In genomic region chr11:126426820-126427749, GRCh38 we compare ENCODE assay signal across 10 cellular contexts.
DNase-seq lines count a peak whose midpoint lies in the region; ATAC-seq and TF ChIP-seq lines count a peak whose summit lies in the region.
"Had no signal": no experiment of that assay in that cellular context is flagged by ENCODE, and none has a peak within 500 bp of the region (broad histone marks: within the 10 kb centered on the region; RNA-seq: fewer than 3 reads in every experiment).

No MANE protein-coding gene starts in this region.

- no peaks in the 10 kb centered on the region for H3K27me3 ChIP-seq in transverse colon

- intact Hi-C loops in transverse colon (cut with DNase I; ENCODE audit: low total_unique reads) = no loop called here

- no peaks in the 10 kb centered on the region for H3K36me3 Mint-ChIP-seq in activated T-cell treated with anti-CD3 and anti-CD28 coated beads, Interleukin-2, amount 50 U/mL, for 4 hours (ENCODE audit: insufficient read depth)

- no peak overlapping the region for H3K4me3 ChIP-seq in transverse colon

- no peak for TF ChIP-seq EP300 in transverse colon (IDR thresholded peaks at IDR 0.05; ENCODE audit: low read depth)

- DNase-seq in NCI-H2029 (lab: John Stamatoyannopoulos, UW) (peak; percentile 19), NCI-H2029 treated with DMSO at 0.1 percent for 48 hours (lab: John Stamatoyannopoulos, UW) (no peak), glomerular visceral epithelial cell (ENCODE audit: extremely low spot score) (peak; percentile 49), transverse colon (no peak), NCI-H69 (lab: John Stamatoyannopoulos, UW) (no peak)
- DNase-seq in activated T-cell treated with anti-CD3 and anti-CD28 coated beads, Interleukin-2, amount 50 U/mL, for 4 hours = no peak
- DNase-seq in stimulated activated CD4-positive, alpha-beta T cell treated with anti-CD3 and anti-CD28 coated beads, Interleukin-4, amount 100 ng/mL, for 4 hours = no peak
- DNase-seq: midbrain had no signal

- H3K27ac ChIP-seq in transverse colon = peak overlapping the region; percentile 2 to 28 (median 11)
- H3K27ac ChIP-seq: 22Rv1 had no signal

- H3K36me3 ChIP-seq in transverse colon = no peaks in the 10 kb centered on the region

- no peaks in the 10 kb centered on the region for H3K4me1 Mint-ChIP-seq in activated T-cell treated with anti-CD3 and anti-CD28 coated beads, Interleukin-2, amount 50 U/mL, for 4 hours (ENCODE audit: low read depth)

- 69 to 87% methylated on average over 6 to 14 of the region's 14 CpGs for WGBS in transverse colon (ENCODE audit: low coverage in 1 of 2), 2 donors

- no peaks in the 10 kb centered on the region for H3K9me3 ChIP-seq in transverse colon

- H3K9me3 Mint-ChIP-seq in activated T-cell treated with anti-CD3 and anti-CD28 coated beads, Interleukin-2, amount 50 U/mL, for 4 hours = no peaks in the 10 kb centered on the region

- TF ChIP-seq CTCF in transverse colon (IDR thresholded peaks at IDR 0.05) = no peak

- in situ Hi-C loops in transverse colon (cut with MboI; ENCODE audit: low pct_ligation_motif_present in 1 of 4, low pct_unique_long_range_greater_than_20kb in 1 of 4, low sequenced_read_pairs in 3 of 4) = loop anchor here in 2 of 4 donors (25.0 kb wide), 1 partner anchor 560 kb away; no protein-coding TSS in a partner anchor

- no peak overlapping the region for H3K4me3 Mint-ChIP-seq in activated T-cell treated with anti-CD3 and anti-CD28 coated beads, Interleukin-2, amount 50 U/mL, for 4 hours

- no peaks in the 10 kb centered on the region for H3K27me3 Mint-ChIP-seq in activated T-cell treated with anti-CD3 and anti-CD28 coated beads, Interleukin-2, amount 50 U/mL, for 4 hours (ENCODE audit: low read depth)

- ATAC-seq in HG03432 (IDR thresholded peaks at IDR 0.05; ENCODE audit: unreplicated experiment) = peak; percentile 87
- ATAC-seq in activated T-cell treated with anti-CD3 and anti-CD28 coated beads, Interleukin-2, amount 50 U/mL, for 4 hours = no peak

- TF ChIP-seq POLR2A in transverse colon (IDR thresholded peaks at IDR 0.05) = no peak

- peaks cover 17 to 56% (median 28%) of the 10 kb centered on the region in 4 donors for H3K4me1 ChIP-seq in transverse colon

Comparison
In these comparisons a context has a peak if more than half of its experiments do, and no peak if none do; other contexts are left out.
1. DNase-seq: peak in NCI-H2029 (single experiment) and glomerular visceral epithelial cell (single experiment); none in NCI-H2029 treated with DMSO at 0.1 percent for 48 hours (single experiment), transverse colon (single experiment), NCI-H69 (single experiment), activated T-cell treated with anti-CD3 and anti-CD28 coated beads, Interleukin-2, amount 50 U/mL, for 4 hours (single experiment) and stimulated activated CD4-positive, alpha-beta T cell treated with anti-CD3 and anti-CD28 coated beads, Interleukin-4, amount 100 ng/mL, for 4 hours (0 of 2).